Comparison of ENCODE assay signal across 1 cellular context in genomic region chr20:62913043-62913630, GRCh38.
TF ChIP-seq lines count a peak whose summit lies in the region.

No MANE protein-coding gene starts in this region.

TF ChIP-seq in HepG2, 621 proteins besides CTCF, POLR2A, EP300 and RAD21 (continued from another document and continues in another):
- TF ChIP-seq, protein P1, sequence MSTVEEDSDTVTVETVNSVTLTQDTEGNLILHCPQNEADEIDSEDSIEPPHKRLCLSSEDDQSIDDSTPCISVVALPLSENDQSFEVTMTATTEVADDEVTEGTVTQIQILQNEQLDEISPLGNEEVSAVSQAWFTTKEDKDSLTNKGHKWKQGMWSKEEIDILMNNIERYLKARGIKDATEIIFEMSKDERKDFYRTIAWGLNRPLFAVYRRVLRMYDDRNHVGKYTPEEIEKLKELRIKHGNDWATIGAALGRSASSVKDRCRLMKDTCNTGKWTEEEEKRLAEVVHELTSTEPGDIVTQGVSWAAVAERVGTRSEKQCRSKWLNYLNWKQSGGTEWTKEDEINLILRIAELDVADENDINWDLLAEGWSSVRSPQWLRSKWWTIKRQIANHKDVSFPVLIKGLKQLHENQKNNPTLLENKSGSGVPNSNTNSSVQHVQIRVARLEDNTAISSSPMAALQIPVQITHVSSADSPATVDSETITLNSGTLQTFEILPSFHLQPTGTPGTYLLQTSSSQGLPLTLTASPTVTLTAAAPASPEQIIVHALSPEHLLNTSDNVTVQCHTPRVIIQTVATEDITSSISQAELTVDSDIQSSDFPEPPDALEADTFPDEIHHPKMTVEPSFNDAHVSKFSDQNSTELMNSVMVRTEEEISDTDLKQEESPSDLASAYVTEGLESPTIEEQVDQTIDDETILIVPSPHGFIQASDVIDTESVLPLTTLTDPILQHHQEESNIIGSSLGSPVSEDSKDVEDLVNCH (CRISPR knock-in tag; IDR thresholded peaks at IDR 0.05) = no peak
- TF ChIP-seq GTF2F1 (IDR thresholded peaks at IDR 0.05; ENCODE audit: low read length) (no peak), PRDM15 (CRISPR knock-in tag; IDR thresholded peaks at IDR 0.05) (no peak), RBFOX2 (IDR thresholded peaks at IDR 0.05; ENCODE audit: low read depth, low read length) (no peak), ZNF672 (CRISPR knock-in tag; IDR thresholded peaks at IDR 0.05) (no peak), ZNF335 (CRISPR knock-in tag; IDR thresholded peaks at IDR 0.05) (no peak), KDM2A (CRISPR knock-in tag; IDR thresholded peaks at IDR 0.05; ENCODE audit: borderline replicate concordance, low read depth) (no peak), ZNF292 (CRISPR knock-in tag; IDR thresholded peaks at IDR 0.05; ENCODE audit: borderline replicate concordance, low read depth) (no peak; the same call in 1 of the 2 replicates), NFE2L1 (CRISPR knock-in tag; IDR thresholded peaks at IDR 0.05; ENCODE audit: borderline replicate concordance) (no peak), SETDB1 (CRISPR knock-in tag; IDR thresholded peaks at IDR 0.05; ENCODE audit: borderline replicate concordance) (no peak), ZNF570 (CRISPR knock-in tag; IDR thresholded peaks at IDR 0.05; ENCODE audit: borderline replicate concordance) (no peak), MNT (IDR thresholded peaks at IDR 0.05) (no peak), ZNF432 (CRISPR knock-in tag; IDR thresholded peaks at IDR 0.05; ENCODE audit: borderline replicate concordance) (no peak), ZNF224 (CRISPR knock-in tag; IDR thresholded peaks at IDR 0.05) (peak; percentile 59; the same call in 1 of the 2 replicates), ZNF263 (CRISPR knock-in tag; IDR thresholded peaks at IDR 0.05) (no peak), CEBPB (IDR thresholded peaks at IDR 0.05; ENCODE audit: borderline replicate concordance, low read depth, low read length) (no peak), MTF1 (CRISPR knock-in tag; IDR thresholded peaks at IDR 0.05) (no peak), SMYD3 (CRISPR knock-in tag; IDR thresholded peaks at IDR 0.05) (no peak), CENPT (CRISPR knock-in tag; IDR thresholded peaks at IDR 0.05; ENCODE audit: low read depth) (no peak), ZIK1 (CRISPR knock-in tag; IDR thresholded peaks at IDR 0.05; ENCODE audit: borderline replicate concordance, low read depth) (no peak), CEBPG (CRISPR knock-in tag; IDR thresholded peaks at IDR 0.05) (no peak), NFYC (CRISPR knock-in tag; IDR thresholded peaks at IDR 0.05) (0 out of 2 replicates have a peak, but pooled peaks have one; percentile 19), ZNF17 (CRISPR knock-in tag; IDR thresholded peaks at IDR 0.05) (no peak), CHD4 (IDR thresholded peaks at IDR 0.05; ENCODE audit: borderline replicate concordance, low read length) (no peak), ZNF572 (CRISPR knock-in tag; IDR thresholded peaks at IDR 0.05) (no peak), RBM39 (IDR thresholded peaks at IDR 0.05; ENCODE audit: low read depth, low read length, poor library complexity, severe bottlenecking) (no peak), ZNF496 (CRISPR knock-in tag; IDR thresholded peaks at IDR 0.05; ENCODE audit: insufficient replicate concordance) (no peak), ZNF792 (CRISPR knock-in tag; IDR thresholded peaks at IDR 0.05) (peak; percentile 39; the same call in 1 of the 2 replicates), ZNF558 (CRISPR knock-in tag; IDR thresholded peaks at IDR 0.05; ENCODE audit: borderline replicate concordance) (no peak), ZKSCAN1 (IDR thresholded peaks at IDR 0.05; ENCODE audit: low read length) (no peak), TP53 (CRISPR knock-in tag; conservative IDR thresholded peaks at IDR 0.05) (no peak), DPF2 (CRISPR knock-in tag; IDR thresholded peaks at IDR 0.05; ENCODE audit: borderline replicate concordance, low read depth) (no peak), ZBTB44 (CRISPR knock-in tag; IDR thresholded peaks at IDR 0.05) (no peak), ZNF850 (CRISPR knock-in tag; conservative IDR thresholded peaks at IDR 0.05) (no peak), SOX6 (IDR thresholded peaks at IDR 0.05) (no peak), SOX6 (CRISPR knock-in tag; IDR thresholded peaks at IDR 0.05) (peak; percentile 61; the same call in 1 of the 2 replicates), ZNF879 (CRISPR knock-in tag; IDR thresholded peaks at IDR 0.05) (no peak)
- TF ChIP-seq, protein P2, sequence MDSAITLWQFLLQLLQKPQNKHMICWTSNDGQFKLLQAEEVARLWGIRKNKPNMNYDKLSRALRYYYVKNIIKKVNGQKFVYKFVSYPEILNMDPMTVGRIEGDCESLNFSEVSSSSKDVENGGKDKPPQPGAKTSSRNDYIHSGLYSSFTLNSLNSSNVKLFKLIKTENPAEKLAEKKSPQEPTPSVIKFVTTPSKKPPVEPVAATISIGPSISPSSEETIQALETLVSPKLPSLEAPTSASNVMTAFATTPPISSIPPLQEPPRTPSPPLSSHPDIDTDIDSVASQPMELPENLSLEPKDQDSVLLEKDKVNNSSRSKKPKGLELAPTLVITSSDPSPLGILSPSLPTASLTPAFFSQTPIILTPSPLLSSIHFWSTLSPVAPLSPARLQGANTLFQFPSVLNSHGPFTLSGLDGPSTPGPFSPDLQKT (CRISPR knock-in tag; IDR thresholded peaks at IDR 0.05; ENCODE audit: borderline replicate concordance) = no peak
- TF ChIP-seq, protein P3, sequence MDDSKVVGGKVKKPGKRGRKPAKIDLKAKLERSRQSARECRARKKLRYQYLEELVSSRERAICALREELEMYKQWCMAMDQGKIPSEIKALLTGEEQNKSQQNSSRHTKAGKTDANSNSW (CRISPR knock-in tag; IDR thresholded peaks at IDR 0.05; ENCODE audit: borderline replicate concordance) = no peak
- TF ChIP-seq, protein P4, sequence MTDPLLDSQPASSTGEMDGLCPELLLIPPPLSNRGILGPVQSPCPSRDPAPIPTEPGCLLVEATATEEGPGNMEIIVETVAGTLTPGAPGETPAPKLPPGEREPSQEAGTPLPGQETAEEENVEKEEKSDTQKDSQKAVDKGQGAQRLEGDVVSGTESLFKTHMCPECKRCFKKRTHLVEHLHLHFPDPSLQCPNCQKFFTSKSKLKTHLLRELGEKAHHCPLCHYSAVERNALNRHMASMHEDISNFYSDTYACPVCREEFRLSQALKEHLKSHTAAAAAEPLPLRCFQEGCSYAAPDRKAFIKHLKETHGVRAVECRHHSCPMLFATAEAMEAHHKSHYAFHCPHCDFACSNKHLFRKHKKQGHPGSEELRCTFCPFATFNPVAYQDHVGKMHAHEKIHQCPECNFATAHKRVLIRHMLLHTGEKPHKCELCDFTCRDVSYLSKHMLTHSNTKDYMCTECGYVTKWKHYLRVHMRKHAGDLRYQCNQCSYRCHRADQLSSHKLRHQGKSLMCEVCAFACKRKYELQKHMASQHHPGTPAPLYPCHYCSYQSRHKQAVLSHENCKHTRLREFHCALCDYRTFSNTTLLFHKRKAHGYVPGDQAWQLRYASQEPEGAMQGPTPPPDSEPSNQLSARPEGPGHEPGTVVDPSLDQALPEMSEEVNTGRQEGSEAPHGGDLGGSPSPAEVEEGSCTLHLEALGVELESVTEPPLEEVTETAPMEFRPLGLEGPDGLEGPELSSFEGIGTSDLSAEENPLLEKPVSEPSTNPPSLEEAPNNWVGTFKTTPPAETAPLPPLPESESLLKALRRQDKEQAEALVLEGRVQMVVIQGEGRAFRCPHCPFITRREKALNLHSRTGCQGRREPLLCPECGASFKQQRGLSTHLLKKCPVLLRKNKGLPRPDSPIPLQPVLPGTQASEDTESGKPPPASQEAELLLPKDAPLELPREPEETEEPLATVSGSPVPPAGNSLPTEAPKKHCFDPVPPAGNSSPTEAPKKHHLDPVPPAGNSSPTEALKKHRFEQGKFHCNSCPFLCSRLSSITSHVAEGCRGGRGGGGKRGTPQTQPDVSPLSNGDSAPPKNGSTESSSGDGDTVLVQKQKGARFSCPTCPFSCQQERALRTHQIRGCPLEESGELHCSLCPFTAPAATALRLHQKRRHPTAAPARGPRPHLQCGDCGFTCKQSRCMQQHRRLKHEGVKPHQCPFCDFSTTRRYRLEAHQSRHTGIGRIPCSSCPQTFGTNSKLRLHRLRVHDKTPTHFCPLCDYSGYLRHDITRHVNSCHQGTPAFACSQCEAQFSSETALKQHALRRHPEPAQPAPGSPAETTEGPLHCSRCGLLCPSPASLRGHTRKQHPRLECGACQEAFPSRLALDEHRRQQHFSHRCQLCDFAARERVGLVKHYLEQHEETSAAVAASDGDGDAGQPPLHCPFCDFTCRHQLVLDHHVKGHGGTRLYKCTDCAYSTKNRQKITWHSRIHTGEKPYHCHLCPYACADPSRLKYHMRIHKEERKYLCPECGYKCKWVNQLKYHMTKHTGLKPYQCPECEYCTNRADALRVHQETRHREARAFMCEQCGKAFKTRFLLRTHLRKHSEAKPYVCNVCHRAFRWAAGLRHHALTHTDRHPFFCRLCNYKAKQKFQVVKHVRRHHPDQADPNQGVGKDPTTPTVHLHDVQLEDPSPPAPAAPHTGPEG (CRISPR knock-in tag; IDR thresholded peaks at IDR 0.05) = no peak
- TF ChIP-seq, protein P5, sequence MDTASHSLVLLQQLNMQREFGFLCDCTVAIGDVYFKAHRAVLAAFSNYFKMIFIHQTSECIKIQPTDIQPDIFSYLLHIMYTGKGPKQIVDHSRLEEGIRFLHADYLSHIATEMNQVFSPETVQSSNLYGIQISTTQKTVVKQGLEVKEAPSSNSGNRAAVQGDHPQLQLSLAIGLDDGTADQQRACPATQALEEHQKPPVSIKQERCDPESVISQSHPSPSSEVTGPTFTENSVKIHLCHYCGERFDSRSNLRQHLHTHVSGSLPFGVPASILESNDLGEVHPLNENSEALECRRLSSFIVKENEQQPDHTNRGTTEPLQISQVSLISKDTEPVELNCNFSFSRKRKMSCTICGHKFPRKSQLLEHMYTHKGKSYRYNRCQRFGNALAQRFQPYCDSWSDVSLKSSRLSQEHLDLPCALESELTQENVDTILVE (CRISPR knock-in tag; IDR thresholded peaks at IDR 0.05) = no peak
- TF ChIP-seq, protein P6, sequence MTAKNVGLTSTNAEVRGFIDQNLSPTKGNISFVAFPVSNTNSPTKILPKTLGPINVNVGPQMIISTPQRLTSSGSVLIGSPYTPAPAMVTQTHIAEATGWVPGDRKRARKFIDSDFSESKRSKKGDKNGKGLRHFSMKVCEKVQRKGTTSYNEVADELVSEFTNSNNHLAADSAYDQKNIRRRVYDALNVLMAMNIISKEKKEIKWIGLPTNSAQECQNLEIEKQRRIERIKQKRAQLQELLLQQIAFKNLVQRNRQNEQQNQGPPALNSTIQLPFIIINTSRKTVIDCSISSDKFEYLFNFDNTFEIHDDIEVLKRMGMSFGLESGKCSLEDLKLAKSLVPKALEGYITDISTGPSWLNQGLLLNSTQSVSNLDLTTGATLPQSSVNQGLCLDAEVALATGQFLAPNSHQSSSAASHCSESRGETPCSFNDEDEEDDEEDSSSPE (CRISPR knock-in tag; IDR thresholded peaks at IDR 0.05) = no peak
- TF ChIP-seq, protein P7, sequence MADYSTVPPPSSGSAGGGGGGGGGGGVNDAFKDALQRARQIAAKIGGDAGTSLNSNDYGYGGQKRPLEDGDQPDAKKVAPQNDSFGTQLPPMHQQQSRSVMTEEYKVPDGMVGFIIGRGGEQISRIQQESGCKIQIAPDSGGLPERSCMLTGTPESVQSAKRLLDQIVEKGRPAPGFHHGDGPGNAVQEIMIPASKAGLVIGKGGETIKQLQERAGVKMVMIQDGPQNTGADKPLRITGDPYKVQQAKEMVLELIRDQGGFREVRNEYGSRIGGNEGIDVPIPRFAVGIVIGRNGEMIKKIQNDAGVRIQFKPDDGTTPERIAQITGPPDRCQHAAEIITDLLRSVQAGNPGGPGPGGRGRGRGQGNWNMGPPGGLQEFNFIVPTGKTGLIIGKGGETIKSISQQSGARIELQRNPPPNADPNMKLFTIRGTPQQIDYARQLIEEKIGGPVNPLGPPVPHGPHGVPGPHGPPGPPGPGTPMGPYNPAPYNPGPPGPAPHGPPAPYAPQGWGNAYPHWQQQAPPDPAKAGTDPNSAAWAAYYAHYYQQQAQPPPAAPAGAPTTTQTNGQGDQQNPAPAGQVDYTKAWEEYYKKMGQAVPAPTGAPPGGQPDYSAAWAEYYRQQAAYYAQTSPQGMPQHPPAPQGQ (CRISPR knock-in tag; IDR thresholded peaks at IDR 0.05; ENCODE audit: borderline replicate concordance) = no peak
